In genomic region chr2:74725287-74725686, GRCh38 we compare ENCODE assay signal across 29 cellular contexts.
"Had no signal": no experiment of that assay in that cellular context is flagged by ENCODE, and none has a peak within 500 bp of the region (broad histone marks: within the 10 kb centered on the region; RNA-seq: fewer than 3 reads in every experiment).

No MANE protein-coding gene starts in this region.

- H3K27me3 ChIP-seq: colonic mucosa, thyroid gland, vagina had no signal

- H3K27me3 Mint-ChIP-seq: dendritic cell treated with granulocyte-macrophage colony-stimulating factor and Interleukin-4, amounts not matched to agents 40 ng/mL and 50 ng/mL, for 4 days had no signal

- H3K27ac Mint-ChIP-seq: dendritic cell treated with granulocyte-macrophage colony-stimulating factor and Interleukin-4, amounts not matched to agents 40 ng/mL and 50 ng/mL, for 4 days; endodermal cell; memory B cell; natural killer cell; progenitor cell of endocrine pancreas had no signal

- ATAC-seq: heart right ventricle, left colon, left ventricle myocardium superior, lower lobe of right lung, natural killer cell, sciatic nerve had no signal

- H3K4me3 Mint-ChIP-seq: dendritic cell treated with granulocyte-macrophage colony-stimulating factor and Interleukin-4, amounts not matched to agents 40 ng/mL and 50 ng/mL, for 4 days; endodermal cell; memory B cell; natural killer cell had no signal

- H3K4me2 ChIP-seq: smooth muscle cell had no signal

- H3K9ac ChIP-seq: parathyroid adenoma had no signal

- H2AFZ ChIP-seq: parathyroid adenoma had no signal

- H3K4me1 Mint-ChIP-seq: endodermal cell, memory B cell, natural killer cell had no signal

- DNase-seq: colonic mucosa; effector CD8-positive, alpha-beta T cell; endodermal cell; esophagus squamous epithelium; foreskin melanocyte; glutamatergic neuron; heart right ventricle; hippocampal formation; islet precursor cell; kidney glomerular epithelial cell; left colon; left ventricle myocardium superior; lower lobe of right lung; natural killer cell; stimulated activated CD4-positive, alpha-beta T cell treated with anti-CD3 and anti-CD28 coated beads, Interleukin-12 subunit alpha, Interleukin-12 subunit beta, amount 100 ng/mL, for 4 hours; stimulated activated CD4-positive, alpha-beta T cell treated with anti-CD3 and anti-CD28 coated beads, Interleukin-1b, Interleukin-23, amount 100 ng/mL, for 48 hours; stimulated activated CD4-positive, alpha-beta T cell treated with anti-CD3 and anti-CD28 coated beads, Interleukin-4, amount 100 ng/mL, for 1 hour; stimulated activated CD8-positive, alpha-beta memory T cell treated with anti-CD3 and anti-CD28 coated beads, Interleukin-4, amount 100 ng/mL, for 48 hours; stimulated activated naive CD4-positive, alpha-beta T cell; stomach; thyroid gland; trophoblast cell had no signal

- H3K9me3 ChIP-seq: colonic mucosa, esophagus squamous epithelium, lower lobe of right lung, thyroid gland, vagina had no signal

- H3K27ac ChIP-seq: colonic mucosa, esophagus squamous epithelium, heart right ventricle, lower lobe of right lung, parathyroid adenoma, stomach, thyroid gland, vagina had no signal

- H3K36me3 ChIP-seq: colonic mucosa, esophagus squamous epithelium, heart right ventricle, lower lobe of right lung, stomach, thyroid gland, vagina had no signal

- H3K4me1 ChIP-seq: colonic mucosa, esophagus squamous epithelium, heart right ventricle, lower lobe of right lung, parathyroid adenoma, stomach, thyroid gland, vagina had no signal

- H3K79me2 ChIP-seq: parathyroid adenoma had no signal

- H3K4me3 ChIP-seq: colonic mucosa, esophagus squamous epithelium, heart right ventricle, lower lobe of right lung, smooth muscle cell, stomach, thyroid gland, vagina had no signal

- H3K9me3 Mint-ChIP-seq: endodermal cell, natural killer cell had no signal

- H3K36me3 Mint-ChIP-seq: natural killer cell had no signal
